In the genomic region with DNA sequence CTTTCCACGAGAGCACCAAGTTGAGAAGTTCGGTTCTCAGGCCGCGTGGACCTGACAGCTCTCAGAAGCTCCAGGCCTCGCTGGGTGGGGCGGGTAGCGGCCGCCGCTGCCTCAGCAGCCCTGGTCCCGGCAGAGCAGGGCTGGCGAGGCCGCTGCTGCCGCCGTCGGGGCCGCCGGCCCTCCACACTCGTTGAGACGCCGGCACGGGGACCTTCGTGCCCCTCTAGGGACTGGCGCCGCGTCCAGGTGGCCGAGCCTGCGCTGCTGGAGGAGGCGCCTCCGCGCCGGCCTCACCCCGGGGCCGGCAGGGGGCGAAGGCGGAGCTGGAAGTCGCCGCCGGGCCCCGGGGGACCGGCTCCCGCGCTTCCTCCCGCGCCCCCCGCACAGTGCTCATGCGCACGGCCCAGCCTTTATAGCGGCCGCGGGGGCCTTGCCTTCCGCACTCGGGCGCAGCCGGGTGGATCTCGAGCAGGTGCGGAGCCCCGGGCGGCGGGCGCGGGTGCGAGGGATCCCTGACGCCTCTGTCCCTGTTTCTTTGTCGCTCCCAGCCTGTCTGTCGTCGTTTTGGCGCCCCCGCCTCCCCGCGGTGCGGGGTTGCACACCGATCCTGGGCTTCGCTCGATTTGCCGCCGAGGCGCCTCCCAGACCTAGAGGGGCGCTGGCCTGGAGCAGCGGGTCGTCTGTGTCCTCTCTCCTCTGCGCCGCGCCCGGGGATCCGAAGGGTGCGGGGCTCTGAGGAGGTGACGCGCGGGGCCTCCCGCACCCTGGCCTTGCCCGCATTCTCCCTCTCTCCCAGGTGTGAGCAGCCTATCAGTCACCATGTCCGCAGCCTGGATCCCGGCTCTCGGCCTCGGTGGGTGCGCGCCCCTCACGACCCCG, we compare ENCODE assay signal across 1 cellular context.
TF ChIP-seq lines count a peak whose summit lies in the region.

Gene COCH, plus strand, starts transcription at position 440 of the 879 bp plus-strand sequence. Its CDS starts 380 bp downstream, at position 820.

TF ChIP-seq in WTC11, 78 proteins besides CTCF, POLR2A, EP300 and RAD21 (continued from another document):
- no peak for TF ChIP-seq ATF2 (CRISPR knock-in tag; IDR thresholded peaks at IDR 0.05; ENCODE audit: borderline replicate concordance, low read depth)
- 0 out of 2 replicates have a peak, but pooled peaks have one; percentile 28 for TF ChIP-seq ESRRA (CRISPR knock-in tag; IDR thresholded peaks at IDR 0.05; ENCODE audit: borderline replicate concordance)
- TF ChIP-seq ZNF219 (CRISPR knock-in tag; IDR thresholded peaks at IDR 0.05; ENCODE audit: borderline replicate concordance): no peak
- TF ChIP-seq ZBTB21 (CRISPR knock-in tag; IDR thresholded peaks at IDR 0.05; ENCODE audit: borderline replicate concordance): peak; percentile 73; the same call in 1 of the 2 replicates
- TF ChIP-seq RELA (CRISPR knock-in tag; IDR thresholded peaks at IDR 0.05; ENCODE audit: borderline replicate concordance): 0 out of 2 replicates have a peak, but pooled peaks have one; percentile 34
- no peak; the same call in 1 of the 2 replicates for TF ChIP-seq GABPB1 (CRISPR knock-in tag; IDR thresholded peaks at IDR 0.05)
- 0 out of 2 replicates have a peak, but pooled peaks have one; percentile 41 for TF ChIP-seq ARID4B (CRISPR knock-in tag; IDR thresholded peaks at IDR 0.05; ENCODE audit: borderline replicate concordance)
- 0 out of 2 replicates have a peak, but pooled peaks have one; percentile 17 for TF ChIP-seq E2F1 (CRISPR knock-in tag; IDR thresholded peaks at IDR 0.05)
- TF ChIP-seq SMAD3 (CRISPR knock-in tag; IDR thresholded peaks at IDR 0.05; ENCODE audit: borderline replicate concordance): 0 out of 2 replicates have a peak, but pooled peaks have one; percentile 29
- 0 out of 2 replicates have a peak, but pooled peaks have one; percentile 16 for TF ChIP-seq CREM (CRISPR knock-in tag; IDR thresholded peaks at IDR 0.05)
- TF ChIP-seq ATF6 (CRISPR knock-in tag; IDR thresholded peaks at IDR 0.05): no peak
- TF ChIP-seq MYBL2 (CRISPR knock-in tag; IDR thresholded peaks at IDR 0.05): no peak
- TF ChIP-seq, protein P1, sequence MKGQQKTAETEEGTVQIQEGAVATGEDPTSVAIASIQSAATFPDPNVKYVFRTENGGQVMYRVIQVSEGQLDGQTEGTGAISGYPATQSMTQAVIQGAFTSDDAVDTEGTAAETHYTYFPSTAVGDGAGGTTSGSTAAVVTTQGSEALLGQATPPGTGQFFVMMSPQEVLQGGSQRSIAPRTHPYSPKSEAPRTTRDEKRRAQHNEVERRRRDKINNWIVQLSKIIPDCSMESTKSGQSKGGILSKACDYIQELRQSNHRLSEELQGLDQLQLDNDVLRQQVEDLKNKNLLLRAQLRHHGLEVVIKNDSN (CRISPR knock-in tag; IDR thresholded peaks at IDR 0.05): no peak
- TF ChIP-seq NFE2L1 (CRISPR knock-in tag; IDR thresholded peaks at IDR 0.05): 0 out of 2 replicates have a peak, but pooled peaks have one; percentile 25
- peak; percentile 55 for TF ChIP-seq ZNF423 (CRISPR knock-in tag; IDR thresholded peaks at IDR 0.05)
